In the genomic region with DNA sequence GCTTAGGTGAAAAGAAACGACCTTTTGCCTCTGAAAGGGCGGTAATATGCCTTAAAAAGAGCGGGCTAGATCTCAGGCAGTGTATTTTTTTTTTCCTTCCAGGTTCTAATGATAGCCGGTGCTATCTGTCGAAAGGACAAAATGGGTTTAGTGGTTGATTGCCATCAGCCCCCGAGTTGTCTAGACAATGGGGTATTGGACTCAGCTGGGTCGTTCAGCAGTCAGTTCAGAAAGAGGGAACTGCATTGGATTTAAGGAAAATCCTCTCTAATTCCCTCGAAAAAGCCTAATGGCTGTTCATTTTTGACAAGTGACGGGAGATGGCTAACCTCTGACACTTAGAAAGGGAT, we compare ENCODE assay signal across 9 cellular contexts. TPM values are rescaled to one million over a fixed set of nuclear protein-coding genes. Genes with fewer than 3 reads are reported as not detected.
DNase-seq lines count a peak whose midpoint lies in the region; ATAC-seq and TF ChIP-seq lines count a peak whose summit lies in the region.
"Had no signal": no experiment of that assay in that cellular context is flagged by ENCODE, and none has a peak within 500 bp of the region (broad histone marks: within the 10 kb centered on the region; RNA-seq: fewer than 3 reads in every experiment).

No MANE protein-coding gene starts in this region.

- H3K27me3 Mint-ChIP-seq in chondrocyte (ENCODE audit: low read depth) (no peaks in the 10 kb centered on the region), naive B cell (no peaks in the 10 kb centered on the region)

- H3K23ac ChIP-seq in IMR-90 (ENCODE audit: low read depth, low read length), result peak overlapping the region; percentile 91

- no peak overlapping the region for H2BK120ac ChIP-seq in IMR-90 (ENCODE audit: low read depth, low read length)

- no peak for TF ChIP-seq POLR2A in IMR-90 (IDR thresholded peaks at IDR 0.05; ENCODE audit: low read depth, low read length)

- H3K9me3 ChIP-seq in IMR-90 (ENCODE audit: control insufficient read depth, insufficient read depth, low read length), result no peaks in the 10 kb centered on the region

- H2AK9ac ChIP-seq in IMR-90 (replicated peaks; ENCODE audit: low read depth, low read length, poor library complexity), result peak overlapping the region; percentile 95

- CTCF ChIA-PET in IMR-90 (lab: Yijun Ruan, JAX), result no interaction called here

- peak overlapping the region; percentile 95 for H3K9ac ChIP-seq in IMR-90 (ENCODE audit: low read depth, low read length)

- no peak overlapping the region for H3K18ac ChIP-seq in IMR-90 (ENCODE audit: low read depth, low read length)

- no peak for TF ChIP-seq RAD21 in IMR-90 (IDR thresholded peaks at IDR 0.05; ENCODE audit: low read length)

- peaks cover 10% of the 10 kb centered on the region for H3K36me3 ChIP-seq in IMR-90 (ENCODE audit: control insufficient read depth, insufficient read depth, low read length)

- H2AK5ac ChIP-seq in IMR-90 (ENCODE audit: low read depth, low read length), result peak overlapping the region; percentile 35

- H3K4me1 ChIP-seq in IMR-90 (ENCODE audit: control insufficient read depth, insufficient read depth, low read length), result no peaks in the 10 kb centered on the region; the same call in 1 of the 2 replicates

- ATAC-seq in IMR-90 (ENCODE audit: low read depth) (no peak), naive B cell (ENCODE audit: low read depth in 2 of 2) (no peak), GM19351 (IDR thresholded peaks at IDR 0.05; ENCODE audit: unreplicated experiment) (no peak), HG03175 (IDR thresholded peaks at IDR 0.05; ENCODE audit: unreplicated experiment) (no peak), GM18517 (IDR thresholded peaks at IDR 0.05; ENCODE audit: unreplicated experiment) (no peak)

- H3K79me1 ChIP-seq in IMR-90 (ENCODE audit: low read depth in 1 of 2, low read length in 2 of 2), result peaks cover 13 to 47% of the 10 kb centered on the region in 2 experiments

- no peak overlapping the region for H2BK20ac ChIP-seq in IMR-90 (ENCODE audit: low read depth, low read length)

- peak overlapping the region; percentile 64 for H3K4me2 ChIP-seq in IMR-90 (ENCODE audit: low read depth, low read length)

- POLR2A ChIA-PET in IMR-90 (lab: Charles Lee; ENCODE audit: unreplicated experiment), result no interaction called here

- peak overlapping the region; percentile 64; the same call in 1 of the 2 replicates for H3K56ac ChIP-seq in IMR-90 (ENCODE audit: extremely low read depth, insufficient read depth, low read length)

- dilution Hi-C loops in IMR-90 (cut with HindIII; ENCODE audit: low sequenced_read_pairs, unreplicated experiment), result no loop called here

- H2BK5ac ChIP-seq in IMR-90 (ENCODE audit: low read depth, low read length, poor library complexity, severe bottlenecking), result no peak overlapping the region

- H3K4ac ChIP-seq in IMR-90 (ENCODE audit: low read depth, low read length), result peak overlapping the region; percentile 91

- H3K4me3 ChIP-seq in AG09309 (ENCODE audit: control insufficient read depth, low read depth, low read length), result peak overlapping the region; percentile 56
- H3K4me3 ChIP-seq in IMR-90 (ENCODE audit: insufficient read depth, low read depth, low read length), result peak overlapping the region; percentile 91

- H3K27ac ChIP-seq in IMR-90 (ENCODE audit: insufficient read depth, low read length), result peak overlapping the region; percentile 87

- TF ChIP-seq CTCF in AG09309 (IDR thresholded peaks at IDR 0.05; ENCODE audit: control insufficient read depth, insufficient read depth, low read depth, low read length, missing control alignments) (no peak), IMR-90 (conservative IDR thresholded peaks at IDR 0.05; ENCODE audit: low read depth, low read length) (no peak), chondrocyte (IDR thresholded peaks at IDR 0.05) (no peak)

- no peaks in the 10 kb centered on the region for H3K9me3 Mint-ChIP-seq in chondrocyte (ENCODE audit: low read depth)
- no peaks in the 10 kb centered on the region for H3K9me3 Mint-ChIP-seq in naive B cell

- in situ Hi-C loops in IMR-90 (cut with MboI; ENCODE audit: low sequenced_read_pairs), result no loop called here

- DNase-seq in AG09309 (ENCODE audit: low read depth), result no peak
- no peak for DNase-seq in IMR-90
- DNase-seq in chondrocyte (ENCODE audit: low spot score), result no peak
- DNase-seq in naive B cell, result no peak
- no peak for DNase-seq in NCI-H446 (lab: John Stamatoyannopoulos, UW)

- peaks cover 7% of the 10 kb centered on the region for H3K36me3 Mint-ChIP-seq in chondrocyte (ENCODE audit: low read depth)
- H3K36me3 Mint-ChIP-seq in naive B cell, result peaks cover 0 to 11% of the 10 kb centered on the region in 2 donors

- H3K27ac Mint-ChIP-seq in chondrocyte (ENCODE audit: unreplicated experiment), result peak overlapping the region; percentile 90
- H3K27ac Mint-ChIP-seq in naive B cell, result peak overlapping the region; percentile 93 to 97 (median 96)

- H2AFZ ChIP-seq in IMR-90 (replicated peaks; ENCODE audit: low read length, poor library complexity), result peak overlapping the region; percentile 98

- H4K20me1 ChIP-seq in IMR-90 (ENCODE audit: insufficient read depth, low read length), result peaks cover 3% of the 10 kb centered on the region; the same call in 1 of the 2 replicates

- WGBS in IMR-90 (ENCODE audit: extremely low coverage in 2 of 2, insufficient read length in 1 of 2), 2 experiments, result 0% methylated on average over 3 of the region's 9 CpGs; no CpG with 5 or more reads in 1 of the 2 experiments

- H4K91ac ChIP-seq in IMR-90 (ENCODE audit: insufficient read depth, low read depth, low read length), result peak overlapping the region; percentile 47; the same call in 1 of the 2 replicates

- peaks cover 7% of the 10 kb centered on the region for H3K9me1 ChIP-seq in IMR-90 (ENCODE audit: insufficient read depth, low read length)

- H3K4me1 Mint-ChIP-seq in chondrocyte (ENCODE audit: low read depth), result peaks cover 36% of the 10 kb centered on the region
- peaks cover 33 to 46% (median 45%) of the 10 kb centered on the region in 3 donors for H3K4me1 Mint-ChIP-seq in naive B cell

- peak overlapping the region; percentile 78 for H4K5ac ChIP-seq in IMR-90 (ENCODE audit: low read depth, low read length)

- no peaks in the 10 kb centered on the region for H3K27me3 ChIP-seq in IMR-90 (ENCODE audit: control insufficient read depth, insufficient read depth, low read length)

- H4K8ac ChIP-seq in IMR-90 (ENCODE audit: low read depth in 2 of 2, low read length in 2 of 2), result peak overlapping the region; percentile 57 to 86; a peak in 3 of 4 replicates

- H3K14ac ChIP-seq in IMR-90 (replicated peaks; ENCODE audit: low read depth, low read length), result peak overlapping the region; percentile 72

- intact Hi-C loops in IMR-90 (cut with micrococcal nuclease), result loop anchor here (2.0 kb wide), 1 partner anchor 113 kb away; the partner anchor contains the start of genes ALG3 and EEF1AKMT4

- BruUV-seq in IMR-90 (replicated peaks; lab: Mats Ljungman, UMichigan), result no TSS peak

- no peak overlapping the region for H2BK15ac ChIP-seq in IMR-90 (ENCODE audit: low read depth, low read length)

- H3K4me3 Mint-ChIP-seq in chondrocyte (ENCODE audit: unreplicated experiment) (peak overlapping the region; percentile 94), naive B cell (peak overlapping the region; percentile 96 to 100 (median 98))

TF ChIP-seq in IMR-90, 13 proteins besides CTCF, POLR2A, EP300 and RAD21:
- TF ChIP-seq MXI1 (IDR thresholded peaks at IDR 0.05; ENCODE audit: borderline replicate concordance, low read depth, low read length) (no peak), MAFK (IDR thresholded peaks at IDR 0.05; ENCODE audit: low read depth, low read length) (no peak), SMC3 (IDR thresholded peaks at IDR 0.05; ENCODE audit: low read depth, low read length) (no peak), CHD1 (IDR thresholded peaks at IDR 0.05; ENCODE audit: low read depth, low read length) (no peak)

RNA-seq across cellular contexts. Expression of gene EIF2B5, which starts 0.7 kb away (rescaled TPM):
- total RNA-seq in IMR-90 (2012; rRNA removed) (32.5 and 37.6 TPM in 2 replicates), chondrocyte (24.0 to 31.8 TPM (median 26.1 TPM) in 3 replicates)
- polyA plus RNA-seq in IMR-90 (2012; rRNA removed) (29.5 and 31.7 TPM in 2 replicates), naive B cell (ENCODE audit: low read depth in 6 of 6) (10 to 100 TPM; 31.5 to 54.4 (median 37.7) TPM)
- polyA plus RNA-seq in IMR-90 (2012; cell fraction: cytosol; rRNA removed), result 15.9 and 20.4 TPM in 2 replicates
- polyA plus RNA-seq in IMR-90 (2012; cell fraction: nucleus; rRNA removed; ENCODE audit: low replicate concordance), result 70.7 and 100 TPM in 2 replicates

RNA-seq across cellular contexts. Expression of gene DVL3, which starts 19.3 kb away (rescaled TPM):
- total RNA-seq in IMR-90 (2012; rRNA removed) (23.3 and 24.2 TPM in 2 replicates), chondrocyte (88.1 to 113 TPM (median 102 TPM) in 3 replicates)
- polyA plus RNA-seq in IMR-90 (2012; rRNA removed) (40.4 and 41.2 TPM in 2 replicates), naive B cell (ENCODE audit: low read depth in 6 of 6) (10 to 100 TPM in 4 of 6 donors, 1 to 10 TPM in 2; 4.6 to 17.3 (median 12.1) TPM)
- 20.9 and 33.6 TPM in 2 replicates for polyA plus RNA-seq in IMR-90 (2012; cell fraction: cytosol; rRNA removed)
- polyA plus RNA-seq in IMR-90 (2012; cell fraction: nucleus; rRNA removed; ENCODE audit: low replicate concordance), result 168 and 247 TPM in 2 replicates

RNA-seq across cellular contexts. Expression of gene AP2M1, which starts 38.8 kb away (rescaled TPM):
- total RNA-seq in IMR-90 (2012; rRNA removed) (855 and 876 TPM in 2 replicates), chondrocyte (455 to 492 TPM (median 488 TPM) in 3 replicates)
- polyA plus RNA-seq in IMR-90 (2012; rRNA removed) (1,065 and 1,068 TPM in 2 replicates), naive B cell (ENCODE audit: low read depth in 6 of 6) (100 to 1,000 TPM; 214 to 318 (median 245) TPM)
- 678 and 934 TPM in 2 replicates for polyA plus RNA-seq in IMR-90 (2012; cell fraction: cytosol; rRNA removed)
- 745 and 883 TPM in 2 replicates for polyA plus RNA-seq in IMR-90 (2012; cell fraction: nucleus; rRNA removed; ENCODE audit: low replicate concordance)

RNA-seq across cellular contexts. Expression of gene HTR3E, which starts 39.0 kb away (rescaled TPM):
- total RNA-seq in IMR-90 (2012; rRNA removed), result not detected in 2 replicates
- not detected in 2 replicates for polyA plus RNA-seq in IMR-90 (2012; rRNA removed)
- not detected in 2 replicates for polyA plus RNA-seq in IMR-90 (2012; cell fraction: cytosol; rRNA removed)
- polyA plus RNA-seq in IMR-90 (2012; cell fraction: nucleus; rRNA removed; ENCODE audit: low replicate concordance), result not detected in 2 replicates
- not detected in 3 replicates for total RNA-seq in chondrocyte
- polyA plus RNA-seq in naive B cell (ENCODE audit: low read depth in 6 of 6), result not detected
- total RNA-seq: T-helper 2 cell treated with Interferon-gamma antibody and Interleukin-4, amounts not matched to agents 100 ng/mL and 5 ng/mL, for 36 hours had no signal

RNA-seq across cellular contexts. Expression of gene ABCF3, which starts 50.1 kb away (rescaled TPM):
- total RNA-seq in IMR-90 (2012; rRNA removed), result 35.0 and 36.9 TPM in 2 replicates
- polyA plus RNA-seq in IMR-90 (2012; rRNA removed), result 58.3 and 59.2 TPM in 2 replicates
- polyA plus RNA-seq in IMR-90 (2012; cell fraction: cytosol; rRNA removed), result 37.0 and 55.1 TPM in 2 replicates
- 175 and 264 TPM in 2 replicates for polyA plus RNA-seq in IMR-90 (2012; cell fraction: nucleus; rRNA removed; ENCODE audit: low replicate concordance)
- total RNA-seq in chondrocyte, result 52.8 to 68.9 TPM (median 53.8 TPM) in 3 replicates
- polyA plus RNA-seq in naive B cell (ENCODE audit: low read depth in 6 of 6), result 10 to 100 TPM; 24.6 to 45.7 (median 30.0) TPM
